15 cellular contexts compared by ENCODE assay signal in genomic region chr5:40828021-40828631, GRCh38. TPM values are rescaled to one million over a fixed set of nuclear protein-coding genes. Genes with fewer than 3 reads are reported as not detected.
DNase-seq lines count a peak whose midpoint lies in the region; ATAC-seq lines count a peak whose summit lies in the region.
"Had no signal": no experiment of that assay in that cellular context is flagged by ENCODE, and none has a peak within 500 bp of the region (broad histone marks: within the 10 kb centered on the region; RNA-seq: fewer than 3 reads in every experiment).

No MANE protein-coding gene starts in this region.

- ATAC-seq in GM21825 (IDR thresholded peaks at IDR 0.05; ENCODE audit: unreplicated experiment) (no peak), Right ventricle myocardium inferior (no peak)
- ATAC-seq: activated CD8-positive, alpha-beta memory T cell treated with anti-CD3 and anti-CD28 coated beads, Interleukin-2, amount 10 ng/mL, durations not matched to agents 7 days and 5 days; left lobe of liver; PC-3; psoas muscle had no signal

- H2BK12ac ChIP-seq in mesenchymal stem cell (ENCODE audit: low read length in 2 of 2), result no peak overlapping the region

- H3K27me3 ChIP-seq in ACC112 (ENCODE audit: insufficient read depth, low read length) (no peaks in the 10 kb centered on the region), SJCRH30 (peaks cover 6% of the 10 kb centered on the region; the same call in 1 of the 2 replicates), mesenchymal stem cell (ENCODE audit: control insufficient read depth in 1 of 2, insufficient read depth in 1 of 2, low read length in 2 of 2) (no peaks in the 10 kb centered on the region)
- H3K27me3 ChIP-seq: BLaER1 had no signal

- no peak overlapping the region for H2AK5ac ChIP-seq in mesenchymal stem cell (ENCODE audit: low read length, severe bottlenecking)

- H2AFZ ChIP-seq in ACC112 (ENCODE audit: low read length, unreplicated experiment) (no peak overlapping the region), mesenchymal stem cell (ENCODE audit: low read depth, low read length) (no peak overlapping the region)

- H3K4me3 ChIP-seq in ACC112 (ENCODE audit: low read depth, low read length), result no peak overlapping the region
- no peak overlapping the region for H3K4me3 ChIP-seq in SJCRH30
- no peak overlapping the region for H3K4me3 ChIP-seq in mesenchymal stem cell (ENCODE audit: insufficient read depth in 1 of 2, low read depth in 1 of 2, low read length in 2 of 2)
- H3K4me3 ChIP-seq: BLaER1, psoas muscle had no signal

- H3K4me1 ChIP-seq in ACC112 (ENCODE audit: control insufficient read depth, insufficient read depth, low read length, unreplicated experiment) (peaks cover 22% of the 10 kb centered on the region), SJCRH30 (peaks cover 12% of the 10 kb centered on the region), mesenchymal stem cell (ENCODE audit: control insufficient read depth, insufficient read depth, low read depth, low read length) (peaks cover 1% of the 10 kb centered on the region)

- H2BK5ac ChIP-seq in mesenchymal stem cell (ENCODE audit: low read depth, low read length, poor library complexity, severe bottlenecking), result no peak overlapping the region

- no peak overlapping the region for H4K91ac ChIP-seq in mesenchymal stem cell (ENCODE audit: low read length)

- H3K18ac ChIP-seq in mesenchymal stem cell (ENCODE audit: low read depth in 1 of 2, low read length in 2 of 2), result no peak overlapping the region

- H3K9me3 ChIP-seq in SJCRH30 (replicated peaks), result peaks cover 2% of the 10 kb centered on the region; the same call in 1 of the 2 replicates
- no peaks in the 10 kb centered on the region for H3K9me3 ChIP-seq in mesenchymal stem cell (ENCODE audit: control insufficient read depth, low read length)
- H3K9me3 ChIP-seq: BLaER1, psoas muscle had no signal

- no peak overlapping the region for H3K23ac ChIP-seq in mesenchymal stem cell (ENCODE audit: low read length in 2 of 2)

- no peak overlapping the region for H3K14ac ChIP-seq in mesenchymal stem cell (ENCODE audit: low read length in 2 of 2)

- DNase-seq in DMS 273 treated with DMSO at 0.1 percent for 48 hours (lab: John Stamatoyannopoulos, UW) (peak; percentile 13), SJCRH30 (no peak), mesenchymal stem cell (no peak), Right ventricle myocardium inferior (ENCODE audit: missing footprints) (no peak), NCI-H146 treated with DMSO at 0.1 percent for 48 hours (lab: John Stamatoyannopoulos, UW; ENCODE audit: unreplicated experiment) (no peak)
- DNase-seq: activated CD8-positive, alpha-beta memory T cell treated with anti-CD3 and anti-CD28 coated beads, Interleukin-2, amount 10 ng/mL, durations not matched to agents 7 days and 5 days; central memory CD4-positive, alpha-beta T cell; NCI-H526; PC-3; psoas muscle; SW 1271 had no signal

- peaks cover 60% of the 10 kb centered on the region for H3K36me3 ChIP-seq in ACC112 (ENCODE audit: insufficient read depth, low read length)
- peaks cover 78% of the 10 kb centered on the region for H3K36me3 ChIP-seq in SJCRH30
- H3K36me3 ChIP-seq in mesenchymal stem cell (ENCODE audit: control insufficient read depth in 1 of 2, insufficient read depth in 2 of 2, low read depth in 1 of 2, low read length in 2 of 2), result peaks cover 36 to 78% of the 10 kb centered on the region in 2 experiments

- H4K8ac ChIP-seq in mesenchymal stem cell (ENCODE audit: low read length), result no peak overlapping the region

- peaks cover 26% of the 10 kb centered on the region for H3K79me2 ChIP-seq in ACC112 (ENCODE audit: control insufficient read depth, insufficient read depth, low read length, unreplicated experiment)

- H3K27ac ChIP-seq in ACC112 (ENCODE audit: low read depth, low read length) (0 out of 2 replicates have a peak overlapping the region, but pooled peaks have one; percentile 1), SJCRH30 (peak overlapping the region; percentile 5; the same call in 1 of the 2 replicates), mesenchymal stem cell (ENCODE audit: low read length, poor library complexity, severe bottlenecking) (no peak overlapping the region)
- H3K27ac ChIP-seq: BLaER1, psoas muscle had no signal

- H3K9ac ChIP-seq in mesenchymal stem cell (ENCODE audit: low read length), result peak overlapping the region; percentile 40
- H3K9ac ChIP-seq: BLaER1 had no signal

- H3K4ac ChIP-seq in mesenchymal stem cell (ENCODE audit: low read depth in 1 of 2, low read length in 2 of 2), result no peak overlapping the region

- no peak overlapping the region for H2BK15ac ChIP-seq in mesenchymal stem cell (ENCODE audit: low read depth, poor library complexity, severe bottlenecking)

- no peak overlapping the region for H3K4me2 ChIP-seq in mesenchymal stem cell (ENCODE audit: low read length, poor library complexity, severe bottlenecking)
- H3K4me2 ChIP-seq: BLaER1 had no signal

- H3K79me1 ChIP-seq in mesenchymal stem cell (replicated peaks; ENCODE audit: low read length, poor library complexity, severe bottlenecking), result peaks cover 8% of the 10 kb centered on the region

- WGBS in mesenchymal stem cell, result 94% methylated on average over 3 of the region's 3 CpGs

- intact Hi-C loops in Right ventricle myocardium inferior (cut with DNase I), result no loop called here

- no peak overlapping the region for H2BK120ac ChIP-seq in mesenchymal stem cell (ENCODE audit: low read depth, low read length)

RNA-seq across cellular contexts. Expression of gene RPL37, which starts 6.9 kb away (rescaled TPM):
- total RNA-seq in SJCRH30 (2014; rRNA removed; shearing (Covaris generic)), result 5,451 and 5,689 TPM in 2 replicates
- polyA plus RNA-seq in mesenchymal stem cell (2013, experiment 1 of 2), result 5,031 TPM
- polyA plus RNA-seq in mesenchymal stem cell (2013, experiment 2 of 2), result 4,706 TPM
- total RNA-seq in Right ventricle myocardium inferior, result 693 TPM

RNA-seq across cellular contexts. Expression of gene CARD6, which starts 13.0 kb away (rescaled TPM):
- 2.7 and 3.0 TPM in 2 replicates for total RNA-seq in SJCRH30 (2014; rRNA removed; shearing (Covaris generic))
- 3.8 TPM for polyA plus RNA-seq in mesenchymal stem cell (2013, experiment 1 of 2)
- 3.9 TPM for polyA plus RNA-seq in mesenchymal stem cell (2013, experiment 2 of 2)
- 7.1 TPM for total RNA-seq in Right ventricle myocardium inferior

RNA-seq across cellular contexts. Expression of gene PRKAA1, which starts 30.0 kb away (rescaled TPM):
- total RNA-seq in SJCRH30 (2014; rRNA removed; shearing (Covaris generic)), result 81.1 and 103 TPM in 2 replicates
- polyA plus RNA-seq in mesenchymal stem cell (2013, experiment 1 of 2), result 64.0 TPM
- polyA plus RNA-seq in mesenchymal stem cell (2013, experiment 2 of 2), result 64.5 TPM
- total RNA-seq in Right ventricle myocardium inferior, result 33.6 TPM
